In genomic region chrX:114344756-114345155, GRCh38 we compare ENCODE assay signal across 9 cellular contexts.
A peak's percentile ranks its signal among the peaks of the same experiment; 100 is the strongest.
DNase-seq lines count a peak whose midpoint lies in the region; ATAC-seq and TF ChIP-seq lines count a peak whose summit lies in the region.
"Had no signal": no experiment of that assay in that cellular context is flagged by ENCODE, and none has a peak within 500 bp of the region (broad histone marks: within the 10 kb centered on the region; RNA-seq: fewer than 3 reads in every experiment).

No MANE protein-coding gene starts in this region.

- no peaks in the 10 kb centered on the region for H3K27me3 Mint-ChIP-seq in activated naive CD4-positive, alpha-beta T cell treated with anti-CD3 and anti-CD28 coated beads, Interleukin-2, amount 10 ng/mL, durations not matched to agents 7 days and 5 days
- H3K27me3 Mint-ChIP-seq: naive thymus-derived CD4-positive, alpha-beta T cell had no signal

- ATAC-seq in GM18517 (IDR thresholded peaks at IDR 0.05; ENCODE audit: unreplicated experiment) (peak; percentile 95), HG02981 (IDR thresholded peaks at IDR 0.05; ENCODE audit: unreplicated experiment) (peak; percentile 93)
- ATAC-seq: naive thymus-derived CD4-positive, alpha-beta T cell had no signal

- no peak overlapping the region for H3K4me2 ChIP-seq in smooth muscle cell

- H3F3A ChIP-seq in smooth muscle cell (ENCODE audit: low read depth), result no peaks in the 10 kb centered on the region

- WGBS in smooth muscle cell (ENCODE audit: low lambda C conversion rate), result 21% methylated on average over 2 of the region's 2 CpGs

- H3K9ac ChIP-seq in smooth muscle cell (ENCODE audit: low read depth), result no peak overlapping the region

- no peak for DNase-seq in BE2C
- peak; percentile 59 for DNase-seq in NCI-H69 (lab: John Stamatoyannopoulos, UW)
- DNase-seq in epithelial cell of esophagus (ENCODE audit: low read depth), result peak; percentile 28
- DNase-seq in smooth muscle cell (lab: John Stamatoyannopoulos, UW; ENCODE audit: unreplicated experiment), result no peak
- no peak for DNase-seq in activated naive CD4-positive, alpha-beta T cell treated with anti-CD3 and anti-CD28 coated beads, Interleukin-2, amount 10 ng/mL, durations not matched to agents 7 days and 5 days
- DNase-seq in hippocampal formation (lab: John Stamatoyannopoulos, UW), result no peak

- H3K4me3 ChIP-seq in BE2C (ENCODE audit: low read depth, low read length) (no peak overlapping the region), epithelial cell of esophagus (ENCODE audit: low read length) (no peak overlapping the region), smooth muscle cell (no peak overlapping the region)

- CTCF ChIA-PET in activated naive CD4-positive, alpha-beta T cell treated with anti-CD3 and anti-CD28 coated beads, Interleukin-2, amount 10 ng/mL, durations not matched to agents 7 days and 5 days (lab: Charles Lee), result no interaction called here

- H3K27ac ChIP-seq in smooth muscle cell (ENCODE audit: low read depth), result no peak overlapping the region

- no peaks in the 10 kb centered on the region for H3K4me1 ChIP-seq in BE2C
- no peaks in the 10 kb centered on the region for H3K4me1 ChIP-seq in smooth muscle cell (ENCODE audit: low read depth)

- H2AFZ ChIP-seq in smooth muscle cell (ENCODE audit: low read depth), result no peak overlapping the region

- H4K20me1 ChIP-seq in smooth muscle cell (ENCODE audit: low read depth), result no peaks in the 10 kb centered on the region

- H3K9me3 ChIP-seq in BE2C, result no peaks in the 10 kb centered on the region
- no peaks in the 10 kb centered on the region for H3K9me3 ChIP-seq in smooth muscle cell (replicated peaks; ENCODE audit: low read depth)

- no peak overlapping the region for H3K4me3 Mint-ChIP-seq in activated naive CD4-positive, alpha-beta T cell treated with anti-CD3 and anti-CD28 coated beads, Interleukin-2, amount 10 ng/mL, durations not matched to agents 7 days and 5 days
- H3K4me3 Mint-ChIP-seq: naive thymus-derived CD4-positive, alpha-beta T cell had no signal

- H3K27me3 ChIP-seq in BE2C (no peaks in the 10 kb centered on the region), smooth muscle cell (ENCODE audit: low read depth) (no peaks in the 10 kb centered on the region)

- H3K36me3 ChIP-seq in BE2C, result no peaks in the 10 kb centered on the region
- no peaks in the 10 kb centered on the region for H3K36me3 ChIP-seq in smooth muscle cell (ENCODE audit: low read depth)

- no peak overlapping the region for H3K27ac Mint-ChIP-seq in activated naive CD4-positive, alpha-beta T cell treated with anti-CD3 and anti-CD28 coated beads, Interleukin-2, amount 10 ng/mL, durations not matched to agents 7 days and 5 days
- H3K27ac Mint-ChIP-seq: naive thymus-derived CD4-positive, alpha-beta T cell had no signal

- no peaks in the 10 kb centered on the region for H3K9me3 Mint-ChIP-seq in activated naive CD4-positive, alpha-beta T cell treated with anti-CD3 and anti-CD28 coated beads, Interleukin-2, amount 10 ng/mL, durations not matched to agents 7 days and 5 days

- H3K4me1 Mint-ChIP-seq in activated naive CD4-positive, alpha-beta T cell treated with anti-CD3 and anti-CD28 coated beads, Interleukin-2, amount 10 ng/mL, durations not matched to agents 7 days and 5 days, result no peaks in the 10 kb centered on the region
- H3K4me1 Mint-ChIP-seq: naive thymus-derived CD4-positive, alpha-beta T cell had no signal

- no peaks in the 10 kb centered on the region for H3K36me3 Mint-ChIP-seq in activated naive CD4-positive, alpha-beta T cell treated with anti-CD3 and anti-CD28 coated beads, Interleukin-2, amount 10 ng/mL, durations not matched to agents 7 days and 5 days
- H3K36me3 Mint-ChIP-seq: naive thymus-derived CD4-positive, alpha-beta T cell had no signal

- H3K79me2 ChIP-seq in smooth muscle cell (ENCODE audit: low read depth), result no peaks in the 10 kb centered on the region

- TF ChIP-seq CTCF in BE2C (IDR thresholded peaks at IDR 0.05; ENCODE audit: low read depth, low read length) (peak; percentile 70), epithelial cell of esophagus (IDR thresholded peaks at IDR 0.05; ENCODE audit: insufficient read depth, low read depth, low read length, missing control alignments) (peak; percentile 68), smooth muscle cell (IDR thresholded peaks at IDR 0.05; ENCODE audit: borderline replicate concordance, insufficient read depth, poor library complexity, severe bottlenecking) (peak; percentile 75)

Comparison
In these comparisons a context has a peak if more than half of its experiments do, and no peak if none do; other contexts are left out.
1. DNase-seq: peak in NCI-H69 (single experiment) and epithelial cell of esophagus (single experiment); none in BE2C (single experiment), smooth muscle cell (single experiment), activated naive CD4-positive, alpha-beta T cell treated with anti-CD3 and anti-CD28 coated beads, Interleukin-2, amount 10 ng/mL, durations not matched to agents 7 days and 5 days (single experiment) and hippocampal formation (0 of 2).
2. Peak in every context shown above with its lines, with median percentiles within 50 percentile points of each other: CTCF ChIP-seq.